ENCODE assay signal across 15 cellular contexts in genomic region chr3:195451373-195452000, GRCh38.
DNase-seq lines count a peak whose midpoint lies in the region; ATAC-seq, FAIRE-seq and TF ChIP-seq lines count a peak whose summit lies in the region.
"Had no signal": no experiment of that assay in that cellular context is flagged by ENCODE, and none has a peak within 500 bp of the region (broad histone marks: within the 10 kb centered on the region; RNA-seq: fewer than 3 reads in every experiment).

No MANE protein-coding gene starts in this region.

- no peak for TF ChIP-seq POLR2A in H54 (IDR thresholded peaks at IDR 0.05; ENCODE audit: low read depth, low read length)

- FAIRE-seq in H54 (lab: Jason Lieb, UNC): no peak
- FAIRE-seq: astrocyte, HTR-8/SVneo had no signal

- H3K4me3 Mint-ChIP-seq in nephron: no peak overlapping the region
- H3K4me3 Mint-ChIP-seq: neural crest cell had no signal

- H3K9me3 Mint-ChIP-seq in nephron: peaks cover 5% of the 10 kb centered on the region

- peak overlapping the region in 2 of 3 experiments; percentile 59 to 73 for H3K27ac Mint-ChIP-seq in nephron

- no peak for ATAC-seq in stimulated activated naive CD8-positive, alpha-beta T cell treated with anti-CD3 and anti-CD28 coated beads, Interleukin-15, Interleukin-2, amounts not matched to agents 100 U/mL and 50 U/mL, for 24 hours
- ATAC-seq in GM21381 (IDR thresholded peaks at IDR 0.05; ENCODE audit: unreplicated experiment): no peak
- ATAC-seq: left lobe of liver had no signal

- no peaks in the 10 kb centered on the region for H3K27me3 Mint-ChIP-seq in nephron (ENCODE audit: low read depth)

- DNase-seq in COR-L47 (lab: John Stamatoyannopoulos, UW) (peak; percentile 93), NCI-H1436 (lab: John Stamatoyannopoulos, UW) (peak; percentile 80), NCI-H526 treated with DMSO at 0.1 percent for 48 hours (lab: John Stamatoyannopoulos, UW) (peak; percentile 90), glomerular visceral epithelial cell (ENCODE audit: extremely low spot score) (no peak), H54 (ENCODE audit: insufficient read length, low spot score) (no peak)
- no peak for DNase-seq in stimulated activated naive CD8-positive, alpha-beta T cell treated with anti-CD3 and anti-CD28 coated beads, Interleukin-15, Interleukin-2, amounts not matched to agents 100 U/mL and 50 U/mL, for 24 hours
- DNase-seq: activated CD4-positive, alpha-beta T cell treated with anti-CD3 and anti-CD28 coated beads for 4 hours; head of caudate nucleus; T-helper 1 cell had no signal

- no peaks in the 10 kb centered on the region for H3K36me3 Mint-ChIP-seq in nephron (ENCODE audit: low read depth)

- TF ChIP-seq CTCF in nephron (IDR thresholded peaks at IDR 0.05; ENCODE audit: unreplicated experiment in 3 of 3): no peak

- peaks cover 13% of the 10 kb centered on the region for H3K4me1 Mint-ChIP-seq in nephron

Comparison
In these comparisons a context has a peak if more than half of its experiments do, and no peak if none do; other contexts are left out.
1. DNase-seq: peak in COR-L47 (single experiment), NCI-H1436 (single experiment) and NCI-H526 treated with DMSO at 0.1 percent for 48 hours (single experiment); none in stimulated activated naive CD8-positive, alpha-beta T cell treated with anti-CD3 and anti-CD28 coated beads, Interleukin-15, Interleukin-2, amounts not matched to agents 100 U/mL and 50 U/mL, for 24 hours (single experiment), glomerular visceral epithelial cell (single experiment) and H54 (single experiment).